10 cellular contexts compared by ENCODE assay signal in the genomic region with DNA sequence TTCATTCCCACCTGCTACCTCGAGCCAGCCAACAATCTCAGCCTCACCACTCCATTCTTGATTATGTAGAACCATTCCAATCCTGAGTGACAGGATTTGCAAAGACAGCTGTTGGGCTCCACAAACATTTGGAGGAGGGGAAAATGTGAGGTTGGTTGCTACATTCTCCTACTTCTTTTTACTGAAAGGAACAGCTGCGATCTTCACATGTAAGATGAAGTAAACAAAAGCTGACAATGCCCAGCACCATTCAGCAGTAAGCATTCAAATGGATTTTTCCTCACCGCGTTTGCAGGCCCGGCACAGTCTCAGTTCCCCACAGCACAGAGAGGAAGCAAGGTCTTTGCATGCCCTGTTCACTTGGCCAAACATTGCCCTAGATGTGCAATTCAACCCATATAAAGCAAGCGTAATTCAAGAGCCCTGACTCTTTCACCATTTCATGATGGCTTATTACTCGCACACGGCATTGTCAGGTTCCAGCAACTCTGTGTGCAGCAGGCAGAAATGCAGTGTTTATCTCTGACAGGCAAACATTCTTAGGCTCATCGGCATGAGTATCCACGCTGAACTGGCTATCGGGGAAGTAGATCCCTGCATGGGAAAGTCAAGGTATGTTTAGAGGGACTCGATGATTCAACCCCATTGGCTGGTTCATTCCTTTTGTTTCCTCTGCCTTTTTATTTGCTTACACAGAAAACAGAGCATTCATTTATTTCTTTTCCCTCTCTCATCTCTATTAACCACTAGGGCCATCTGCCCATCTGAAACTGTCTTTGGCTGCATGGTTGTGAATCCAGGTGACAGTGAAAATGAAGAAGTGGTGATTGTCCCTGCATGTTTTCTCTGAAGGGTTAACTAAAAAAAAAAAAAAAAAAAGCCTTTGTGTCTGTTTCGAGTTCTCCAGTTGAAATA.
DNase-seq lines count a peak whose midpoint lies in the region; ATAC-seq and TF ChIP-seq lines count a peak whose summit lies in the region.
"Had no signal": no experiment of that assay in that cellular context is flagged by ENCODE, and none has a peak within 500 bp of the region (broad histone marks: within the 10 kb centered on the region; RNA-seq: fewer than 3 reads in every experiment).

No MANE protein-coding gene starts in this region.

- peaks cover 3% of the 10 kb centered on the region for H3K4me1 ChIP-seq in upper lobe of right lung
- H3K4me1 ChIP-seq in uterus, result no peaks in the 10 kb centered on the region

- no peak for TF ChIP-seq CTCF in upper lobe of right lung (IDR thresholded peaks at IDR 0.05)
- TF ChIP-seq CTCF in chondrocyte (IDR thresholded peaks at IDR 0.05), result no peak
- TF ChIP-seq CTCF in uterus (IDR thresholded peaks at IDR 0.05), result no peak

- no peaks in the 10 kb centered on the region for H3K27me3 Mint-ChIP-seq in chondrocyte (ENCODE audit: low read depth)

- TF ChIP-seq POLR2A in uterus (IDR thresholded peaks at IDR 0.05), result no peak

- H3K27me3 ChIP-seq in upper lobe of right lung, result no peaks in the 10 kb centered on the region
- H3K27me3 ChIP-seq in uterus, result no peaks in the 10 kb centered on the region

- peak; percentile 66 to 79 for DNase-seq in NOMO-1 (lab: John Stamatoyannopoulos, UW; ENCODE audit: unreplicated experiment in 2 of 2)
- DNase-seq in iPS-NIHi11 (ENCODE audit: low spot score), result peak; percentile 36
- DNase-seq in upper lobe of right lung, result no peak
- DNase-seq in chondrocyte (ENCODE audit: low spot score), result no peak
- no peak for DNase-seq in uterus
- no peak for DNase-seq in middle frontal gyrus (ENCODE audit: extremely low spot score, low spot score)

- H3K9me3 ChIP-seq in upper lobe of right lung (no peaks in the 10 kb centered on the region), uterus (no peaks in the 10 kb centered on the region)

- H3K4me3 Mint-ChIP-seq in chondrocyte (ENCODE audit: unreplicated experiment), result no peak overlapping the region

- H3K9me3 Mint-ChIP-seq in chondrocyte (ENCODE audit: low read depth), result no peaks in the 10 kb centered on the region
- H3K9me3 Mint-ChIP-seq: T-cell had no signal

- no peaks in the 10 kb centered on the region for H3K36me3 Mint-ChIP-seq in chondrocyte (ENCODE audit: low read depth)
- H3K36me3 Mint-ChIP-seq: T-cell had no signal

- intact Hi-C loops in upper lobe of right lung (cut with DNase I) (no loop called here), uterus (cut with DNase I; ENCODE audit: low total_unique reads) (no loop called here)

- H3K4me3 ChIP-seq in upper lobe of right lung, result no peak overlapping the region
- no peak overlapping the region for H3K4me3 ChIP-seq in uterus
- H3K4me3 ChIP-seq: lung had no signal

- peaks cover 17% of the 10 kb centered on the region for H3K4me1 Mint-ChIP-seq in chondrocyte (ENCODE audit: low read depth)

- no peak overlapping the region for H3K27ac Mint-ChIP-seq in chondrocyte (ENCODE audit: unreplicated experiment)

- ATAC-seq in GM19025 (IDR thresholded peaks at IDR 0.05; ENCODE audit: low read depth, unreplicated experiment), result peak; percentile 27
- ATAC-seq in HG02970 (IDR thresholded peaks at IDR 0.05; ENCODE audit: low FRiP score, unreplicated experiment), result peak; percentile 23
- peak; percentile 77 for ATAC-seq in upper lobe of right lung
- ATAC-seq: T-cell had no signal

- H3K36me3 ChIP-seq in upper lobe of right lung (no peaks in the 10 kb centered on the region), uterus (no peaks in the 10 kb centered on the region)

- H3K27ac ChIP-seq in upper lobe of right lung (no peak overlapping the region), uterus (no peak overlapping the region)

Comparison
In these comparisons a context has a peak if more than half of its experiments do, and no peak if none do; other contexts are left out.
1. ATAC-seq: peak in every context shown above with its lines; median percentile 77 in upper lobe of right lung; 27 in GM19025; 23 in HG02970.
2. DNase-seq: peak in NOMO-1 (2 of 2) and iPS-NIHi11 (single experiment); none in upper lobe of right lung (single experiment), chondrocyte (single experiment), uterus (0 of 2) and middle frontal gyrus (single experiment).